Comparison of ENCODE assay signal across 18 cellular contexts in genomic region chr6:125764105-125764671, GRCh38. TPM values are rescaled to one million over a fixed set of nuclear protein-coding genes. Genes with fewer than 3 reads are reported as not detected.
DNase-seq lines count a peak whose midpoint lies in the region; ATAC-seq, FAIRE-seq and TF ChIP-seq lines count a peak whose summit lies in the region.
"Had no signal": no experiment of that assay in that cellular context is flagged by ENCODE, and none has a peak within 500 bp of the region (broad histone marks: within the 10 kb centered on the region; RNA-seq: fewer than 3 reads in every experiment).

No MANE protein-coding gene starts in this region.

- TF ChIP-seq CTCF in GM12878 (IDR thresholded peaks at IDR 0.05 in 2 of 3, conservative IDR thresholded peaks at IDR 0.05 in 1 of 3; ENCODE audit: control insufficient read depth in 2 of 3, extremely low read depth in 1 of 3, insufficient read depth in 1 of 3, low read depth in 3 of 3, low read length in 3 of 3) (no peak), nephron progenitor cell (IDR thresholded peaks at IDR 0.05) (no peak)

- H3K36me3 Mint-ChIP-seq in nephron progenitor cell (ENCODE audit: low read depth): peaks cover 16% of the 10 kb centered on the region

- ATAC-seq in HG02610 (IDR thresholded peaks at IDR 0.05; ENCODE audit: unreplicated experiment) (peak; percentile 79), GM12878 (no peak; the same call in 2 of the 3 replicates), HG03139 (IDR thresholded peaks at IDR 0.05; ENCODE audit: unreplicated experiment) (no peak), GM21367 (IDR thresholded peaks at IDR 0.05; ENCODE audit: unreplicated experiment) (no peak)

- intact Hi-C loops in GM12878 (cut with micrococcal nuclease; ENCODE audit: unreplicated experiment): loop anchor here (10.0 kb wide), 2 partner anchors 569 to 609 kb away; partner anchors contain the start of gene TPD52L1

- no peaks in the 10 kb centered on the region for H3K79me2 ChIP-seq in GM12878 (ENCODE audit: control insufficient read depth, insufficient read depth, low read length)

- RAD21 ChIA-PET in GM12878 (lab: Charles Lee; ENCODE audit: unreplicated experiment): interaction anchor here (0.6 to 1.4 kb wide), 3 partner anchors 11 to 453 kb away, joined by 3 to 5 read pairs (median 3); no protein-coding TSS in a partner anchor

- no peak for DNase-seq in GM12878 (ENCODE audit: low read depth, low spot score)
- no peak for DNase-seq in nephron progenitor cell
- DNase-seq in substantia nigra (lab: John Stamatoyannopoulos, UW): no peak
- DNase-seq: DMS79; H7; MM.1S; NCI-H1092; NCI-H1436 treated with DMSO at 0.1 percent for 48 hours; NCI-H510A; NCI-H748 treated with DMSO at 0.1 percent for 48 hours; NK-92 treated with Interleukin-12 subunit alpha and Interleukin-12 subunit beta, amount 100 ng/mL, for 24 hours; RPMI8226 had no signal

- TF ChIP-seq RAD21 in GM12878 (IDR thresholded peaks at IDR 0.05; ENCODE audit: insufficient read depth, low read depth, low read length): no peak

- POLR2A ChIA-PET in GM12878 (lab: Charles Lee): no interaction called here

- H3K4me1 Mint-ChIP-seq in nephron progenitor cell: peaks cover 22% of the 10 kb centered on the region

- no peak overlapping the region for H3K27ac ChIP-seq in BLaER1 treated with 17β-estradiol and CSF1 and Interleukin-3, amounts not matched to agents 10 nM and 100 nM
- H3K27ac ChIP-seq in GM12878 (ENCODE audit: control insufficient read depth, insufficient read depth): no peak overlapping the region
- no peak overlapping the region for H3K27ac ChIP-seq in substantia nigra (ENCODE audit: low read depth, low read length, poor library complexity, severe bottlenecking)
- H3K27ac ChIP-seq: C4-2B had no signal

- no peak overlapping the region for H2AFZ ChIP-seq in GM12878 (ENCODE audit: control insufficient read depth, low read depth, low read length)

- H3K36me3 ChIP-seq in BLaER1 treated with 17β-estradiol and CSF1 and Interleukin-3, amounts not matched to agents 10 nM and 100 nM: no peaks in the 10 kb centered on the region
- H3K36me3 ChIP-seq in GM12878 (ENCODE audit: control insufficient read depth in 2 of 2, insufficient read depth in 2 of 2, low read length in 1 of 2): no peaks in the 10 kb centered on the region

- H4K20me1 ChIP-seq in BLaER1 treated with 17β-estradiol and CSF1 and Interleukin-3, amounts not matched to agents 10 nM and 100 nM: no peaks in the 10 kb centered on the region
- H4K20me1 ChIP-seq in GM12878 (ENCODE audit: control insufficient read depth, insufficient read depth): no peaks in the 10 kb centered on the region

- no peaks in the 10 kb centered on the region; a peak in 2 of 22 replicates for H3K9me3 ChIP-seq in BLaER1 treated with 17β-estradiol and CSF1 and Interleukin-3, amounts not matched to agents 10 nM and 100 nM (replicated peaks in 1 of 11)
- no peaks in the 10 kb centered on the region for H3K9me3 ChIP-seq in GM12878 (replicated peaks; ENCODE audit: control insufficient read depth, insufficient read depth, low read length)

- TF ChIP-seq EP300 in GM12878 (IDR thresholded peaks at IDR 0.05; ENCODE audit: borderline replicate concordance in 1 of 2, control insufficient read depth in 1 of 2, low read depth in 2 of 2, low read length in 2 of 2): no peak

- 53% methylated on average over 2 of the region's 2 CpGs for WGBS in GM12878 (ENCODE audit: insufficient coverage, insufficient replicate concordance, low lambda C conversion rate, missing lambda C conversion rate)

- H3K9me3 Mint-ChIP-seq in nephron progenitor cell: no peaks in the 10 kb centered on the region

- H3K9ac ChIP-seq in BLaER1 treated with 17β-estradiol and CSF1 and Interleukin-3, amounts not matched to agents 10 nM and 100 nM: no peak overlapping the region
- H3K9ac ChIP-seq in GM12878 (ENCODE audit: control insufficient read depth, insufficient read depth, low read length): no peak overlapping the region

- in situ Hi-C loops in GM12878 (cut with MboI): loop anchor here (10.0 to 25.0 kb wide), 4 partner anchors 239 to 1348 kb away; partner anchors contain the start of genes RSPO3 and TPD52L1

- H3K4me3 ChIP-seq in BLaER1 treated with 17β-estradiol and CSF1 and Interleukin-3, amounts not matched to agents 10 nM and 100 nM: no peak overlapping the region
- H3K4me3 ChIP-seq in GM12878: no peak overlapping the region

- H3K27me3 ChIP-seq in BLaER1 treated with 17β-estradiol and CSF1 and Interleukin-3, amounts not matched to agents 10 nM and 100 nM: peaks cover 0 to 4% (median 0%) of the 10 kb centered on the region in 11 experiments; a peak in 1 of 22 replicates
- no peaks in the 10 kb centered on the region for H3K27me3 ChIP-seq in GM12878 (replicated peaks in 1 of 2; ENCODE audit: control insufficient read depth in 2 of 2, insufficient read depth in 2 of 2, low read length in 1 of 2)

- BruUV-seq in GM12878 (replicated peaks; lab: Mats Ljungman, UMichigan): no TSS peak

- H3K4me1 ChIP-seq in BLaER1 treated with 17β-estradiol and CSF1 and Interleukin-3, amounts not matched to agents 10 nM and 100 nM: peaks cover 21 to 32% (median 26%) of the 10 kb centered on the region in 10 experiments
- H3K4me1 ChIP-seq in GM12878 (ENCODE audit: control insufficient read depth, insufficient read depth, low read length): no peaks in the 10 kb centered on the region

- peak overlapping the region; percentile 4 for H3K27ac Mint-ChIP-seq in nephron progenitor cell

- TF ChIP-seq POLR2A in GM12878 (IDR thresholded peaks at IDR 0.05; ENCODE audit: low read depth, low read length): no peak

- H3K4me3 Mint-ChIP-seq in nephron progenitor cell: no peak overlapping the region

- SMC1A ChIA-PET in GM12878 (lab: Charles Lee; ENCODE audit: uncharacterized antibody, unreplicated experiment): interaction anchor here (0.6 to 5.8 kb wide), 7 partner anchors 10 to 582 kb away, joined by 3 to 49 read pairs (median 4); no protein-coding TSS in a partner anchor

- no peak for FAIRE-seq in GM12878 (lab: Jason Lieb, UNC)

- no peaks in the 10 kb centered on the region for H3K27me3 Mint-ChIP-seq in nephron progenitor cell (ENCODE audit: low read depth, poor library complexity)

- CTCF ChIA-PET in GM12878 (lab: Yijun Ruan, JAX): interaction anchor here (1.3 to 7.5 kb wide), 5 partner anchors 9 to 451 kb away, joined by 3 to 116 read pairs (median 6); no protein-coding TSS in a partner anchor

- peak overlapping the region; percentile 9 to 52 (median 36); a peak in 13 of 22 replicates for H3K4me2 ChIP-seq in BLaER1 treated with 17β-estradiol and CSF1 and Interleukin-3, amounts not matched to agents 10 nM and 100 nM
- no peak overlapping the region for H3K4me2 ChIP-seq in GM12878 (ENCODE audit: control insufficient read depth, insufficient read depth)

TF ChIP-seq in GM12878, 131 proteins besides CTCF, POLR2A, EP300 and RAD21 (continues in another document):
- TF ChIP-seq PAX5 (IDR thresholded peaks at IDR 0.05; ENCODE audit: borderline replicate concordance, low read depth, low read length): no peak
- TF ChIP-seq ZNF24 (IDR thresholded peaks at IDR 0.05): no peak
- peak; percentile 74 for TF ChIP-seq BCL3 (IDR thresholded peaks at IDR 0.05; ENCODE audit: borderline replicate concordance, insufficient read depth, low read depth, low read length, poor library complexity, severe bottlenecking)

RNA-seq across cellular contexts. Expression of gene HEY2, which starts 14.8 kb away (rescaled TPM):
- 0.17 TPM in 1 of 2 replicates, not detected in the other for total RNA-seq in GM12878 (2013; cell fraction: nucleolus; rRNA removed)
- total RNA-seq in GM12878 (2014; rRNA removed) (0.11 TPM in 1 of 2 replicates, not detected in the other), GM12878 (2014; rRNA removed; fragmentation: Illumina TruSeq; extraction: Trizol) (0.09 TPM in 1 of 2 replicates, not detected in the other), GM12878 (2021) (0.08 and 0.11 TPM in 2 replicates)
- 0.22 TPM for polyA plus RNA-seq in GM12878 (2011; ENCODE audit: low read depth)
- polyA plus RNA-seq in GM12878 (2011; rRNA removed) (not detected in 2 replicates), GM12878 (2014; fragmentation: Illumina TruSeq; extraction: Trizol) (0.01 TPM in 1 of 2 replicates, not detected in the other), GM12878 (2014; fragmentation: Nextera tagmentation; extraction: Ambion mirVana) (not detected), GM12878 (2014; rRNA removed) (0.08 and 0.09 TPM in 2 replicates), GM12878 (2016; fragmentation: Nextera tagmentation; extraction: Ambion mirVana) (under 1 TPM; 0.14 to 0.32 TPM)
- not detected in 2 replicates for polyA plus RNA-seq in GM12878 (2011; cell fraction: cytosol; rRNA removed)
- 0.04 TPM in 1 of 2 replicates, not detected in the other for polyA plus RNA-seq in GM12878 (2011; cell fraction: nucleus; rRNA removed)
- 0.24 TPM in 2 replicates for polyA plus RNA-seq in GM12878 (2012)
- polyA minus RNA-seq in GM12878 (2011; rRNA and poly(A)+ RNA removed): not detected in 2 replicates
- polyA minus RNA-seq in GM12878 (2011; cell fraction: cytosol; rRNA and poly(A)+ RNA removed): not detected in 2 replicates
- not detected in 2 replicates for polyA minus RNA-seq in GM12878 (2011; cell fraction: nucleus; rRNA and poly(A)+ RNA removed)
- total RNA-seq: LHCN-M2 had no signal

RNA-seq across cellular contexts. Expression of gene NCOA7, which starts 26.6 kb away (rescaled TPM):
- 24.6 and 31.1 TPM in 2 replicates for total RNA-seq in GM12878 (2013; cell fraction: nucleolus; rRNA removed)
- total RNA-seq in GM12878 (2014; rRNA removed) (24.5 and 29.8 TPM in 2 replicates), GM12878 (2014; rRNA removed; fragmentation: Illumina TruSeq; extraction: Trizol) (43.8 and 44.9 TPM in 2 replicates), GM12878 (2021) (46.1 and 50.3 TPM in 2 replicates)
- polyA plus RNA-seq in GM12878 (2011; ENCODE audit: low read depth): 17.0 TPM
- polyA plus RNA-seq in GM12878 (2011; rRNA removed) (50.0 and 55.5 TPM in 2 replicates), GM12878 (2014; fragmentation: Illumina TruSeq; extraction: Trizol) (49.7 and 55.3 TPM in 2 replicates), GM12878 (2014; fragmentation: Nextera tagmentation; extraction: Ambion mirVana) (10 to 100 TPM; 18.9 to 28.8 TPM), GM12878 (2014; rRNA removed) (20.1 and 21.4 TPM in 2 replicates), GM12878 (2016; fragmentation: Nextera tagmentation; extraction: Ambion mirVana) (10 to 100 TPM; 32.9 to 35.4 TPM)
- polyA plus RNA-seq in GM12878 (2011; cell fraction: cytosol; rRNA removed): 24.8 and 27.7 TPM in 2 replicates
- polyA plus RNA-seq in GM12878 (2011; cell fraction: nucleus; rRNA removed): 21.3 and 27.9 TPM in 2 replicates
- 19.6 and 24.0 TPM in 2 replicates for polyA plus RNA-seq in GM12878 (2012)
- 80.7 and 105 TPM in 2 replicates for polyA minus RNA-seq in GM12878 (2011; rRNA and poly(A)+ RNA removed)
- polyA minus RNA-seq in GM12878 (2011; cell fraction: cytosol; rRNA and poly(A)+ RNA removed): 25.5 and 28.4 TPM in 2 replicates
- polyA minus RNA-seq in GM12878 (2011; cell fraction: nucleus; rRNA and poly(A)+ RNA removed): 19.9 and 34.3 TPM in 2 replicates
